In the genomic region with DNA sequence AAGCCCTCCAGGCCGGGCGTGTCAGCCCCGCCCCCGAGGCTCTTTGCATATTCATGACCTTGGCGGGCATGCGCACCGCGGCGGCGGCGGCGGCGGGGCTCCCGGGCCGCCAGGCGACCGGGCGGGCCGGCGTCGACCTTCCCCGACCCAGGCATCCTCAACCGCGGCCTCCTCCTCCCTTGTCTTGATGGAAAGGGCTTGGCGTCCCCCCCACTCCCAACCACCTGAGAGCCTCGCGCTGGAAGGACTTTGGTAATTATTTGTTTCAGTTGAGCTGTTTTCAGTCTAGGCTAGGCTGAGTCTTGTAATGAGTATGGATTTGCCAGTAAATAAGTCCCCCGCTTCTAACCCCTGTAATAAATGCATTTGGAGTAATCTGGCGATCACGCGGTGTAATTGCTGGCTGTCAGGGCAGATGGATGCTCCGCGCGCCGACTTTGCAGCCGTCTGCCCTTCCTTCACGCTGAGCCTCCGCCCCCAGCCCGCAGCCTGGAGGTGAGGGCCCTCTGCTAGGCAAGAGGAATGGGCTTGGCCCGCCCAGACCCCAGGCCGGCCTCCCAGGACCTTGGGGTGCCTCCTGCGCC, we compare ENCODE assay signal across 8 cellular contexts. TPM values are rescaled to one million over a fixed set of nuclear protein-coding genes. Genes with fewer than 3 reads are reported as not detected.
A peak's percentile ranks its signal among the peaks of the same experiment; 100 is the strongest.
DNase-seq lines count a peak whose midpoint lies in the region; ATAC-seq and TF ChIP-seq lines count a peak whose summit lies in the region.

No MANE protein-coding gene starts in this region.

- H3K9me3 ChIP-seq in ovary = no peaks in the 10 kb centered on the region
- H3K9me3 ChIP-seq in tibial artery = no peaks in the 10 kb centered on the region

- no peak overlapping the region for H3K27ac ChIP-seq in ovary
- H3K27ac ChIP-seq in tibial artery = no peak overlapping the region

- TF ChIP-seq EP300 in ovary (IDR thresholded peaks at IDR 0.05) = no peak

- peak; percentile 81 to 82 for ATAC-seq in activated T-cell treated with anti-CD3 and anti-CD28 coated beads, Interleukin-2, amount 50 U/mL, for 4 hours
- no peak for ATAC-seq in GM19395 (IDR thresholded peaks at IDR 0.05; ENCODE audit: unreplicated experiment)

- 4 to 6% (median 6%) methylated on average over 41 to 42 of the region's 42 CpGs for WGBS in ovary, 3 donors

- no peak for TF ChIP-seq POLR2A in ovary (IDR thresholded peaks at IDR 0.05)

- DNase-seq in GM12864 (ENCODE audit: low read depth) (no peak), NCI-H2227 (lab: John Stamatoyannopoulos, UW; ENCODE audit: unreplicated experiment) (peak; percentile 95), foreskin fibroblast (peak; percentile 16 to 65), ovary (peak in 2 of 5 donors; percentile 49 to 67), tibial artery (no peak), KBM-7 (no peak)
- peak; percentile 38 for DNase-seq in activated T-cell treated with anti-CD3 and anti-CD28 coated beads, Interleukin-2, amount 50 U/mL, for 4 hours

- H3K4me1 ChIP-seq in ovary (ENCODE audit: insufficient read depth) (no peaks in the 10 kb centered on the region), tibial artery (peaks cover 0 to 15% (median 8%) of the 10 kb centered on the region in 4 donors)

- no peak for TF ChIP-seq CTCF in GM12864 (IDR thresholded peaks at IDR 0.05; ENCODE audit: low read depth, low read length, missing control alignments)
- no peak for TF ChIP-seq CTCF in foreskin fibroblast (IDR thresholded peaks at IDR 0.05; ENCODE audit: low read depth, low read length)
- TF ChIP-seq CTCF in ovary (IDR thresholded peaks at IDR 0.05) = no peak
- no peak for TF ChIP-seq CTCF in tibial artery (IDR thresholded peaks at IDR 0.05)

- H3K4me3 ChIP-seq in GM12864 (ENCODE audit: low read depth, low read length) (peak overlapping the region; percentile 40), foreskin fibroblast (ENCODE audit: low read depth in 1 of 2, low read length in 2 of 2) (peak overlapping the region; percentile 47 to 52), ovary (peak overlapping the region; percentile 16), tibial artery (peak overlapping the region; percentile 25 to 34)

- in situ Hi-C loops in KBM-7 (cut with MboI; ENCODE audit: low pct_unique_long_range_greater_than_20kb, low sequenced_read_pairs) = no loop called here

- H3K27me3 ChIP-seq in ovary = no peaks in the 10 kb centered on the region
- H3K27me3 ChIP-seq in tibial artery = peaks cover 0 to 39% of the 10 kb centered on the region in 2 donors

- H3K36me3 ChIP-seq in ovary (no peaks in the 10 kb centered on the region), tibial artery (no peaks in the 10 kb centered on the region)

- no peaks in the 10 kb centered on the region for H3K36me3 Mint-ChIP-seq in activated T-cell treated with anti-CD3 and anti-CD28 coated beads, Interleukin-2, amount 50 U/mL, for 4 hours (ENCODE audit: insufficient read depth)

- no peaks in the 10 kb centered on the region for H3K9me3 Mint-ChIP-seq in activated T-cell treated with anti-CD3 and anti-CD28 coated beads, Interleukin-2, amount 50 U/mL, for 4 hours

- intact Hi-C loops in ovary (cut with DNase I) = no loop called here
- intact Hi-C loops in tibial artery (cut with DNase I; ENCODE audit: low total_unique reads) = no loop called here

- H3K4me3 Mint-ChIP-seq in activated T-cell treated with anti-CD3 and anti-CD28 coated beads, Interleukin-2, amount 50 U/mL, for 4 hours = peak overlapping the region; percentile 77

- peaks cover 14% of the 10 kb centered on the region for H3K27me3 Mint-ChIP-seq in activated T-cell treated with anti-CD3 and anti-CD28 coated beads, Interleukin-2, amount 50 U/mL, for 4 hours (ENCODE audit: low read depth)

- H3K4me1 Mint-ChIP-seq in activated T-cell treated with anti-CD3 and anti-CD28 coated beads, Interleukin-2, amount 50 U/mL, for 4 hours (ENCODE audit: low read depth) = peaks cover 6% of the 10 kb centered on the region

RNA-seq across cellular contexts. Expression of gene FLRT1, which starts 25.2 kb away (rescaled TPM):
- total RNA-seq in activated T-cell treated with anti-CD3 and anti-CD28 coated beads, Interleukin-2, amount 50 U/mL, for 4 hours = not detected
- 1 to 10 TPM in 1 of 7 donors, under 1 TPM in 6; 0.23 to 1.2 (median 0.45) TPM for total RNA-seq in ovary
- under 1 TPM; 0.13 to 0.17 TPM for polyA plus RNA-seq in ovary

Comparison
In these comparisons a context has a peak if more than half of its experiments do, and no peak if none do; other contexts are left out.
1. DNase-seq: peak in NCI-H2227 (single experiment), activated T-cell treated with anti-CD3 and anti-CD28 coated beads, Interleukin-2, amount 50 U/mL, for 4 hours (single experiment) and foreskin fibroblast (2 of 2); none in GM12864 (single experiment), tibial artery (0 of 2) and KBM-7 (single experiment).
2. Peak in every context shown above with its lines, with median percentiles within 50 percentile points of each other: H3K4me3 ChIP-seq.